In the genomic region with DNA sequence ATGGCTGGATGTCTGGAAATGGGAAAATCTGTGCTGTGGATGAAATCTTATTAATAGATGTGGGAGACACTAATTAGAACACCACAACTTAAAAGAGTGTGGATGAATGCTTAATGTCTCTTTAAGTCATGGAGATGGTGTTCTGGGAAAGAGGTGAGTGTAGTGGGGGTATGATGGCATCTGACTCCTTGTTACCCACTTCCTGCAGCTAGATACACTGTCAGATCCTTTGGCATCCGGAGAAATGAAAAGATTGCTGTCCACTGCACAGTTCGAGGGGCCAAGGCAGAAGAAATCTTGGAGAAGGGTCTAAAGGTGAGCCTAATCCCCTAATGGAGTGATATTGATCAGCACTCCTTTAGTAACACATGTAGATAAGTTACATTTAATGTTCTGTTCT, we compare ENCODE assay signal across 11 cellular contexts. TPM values are rescaled to one million over a fixed set of nuclear protein-coding genes. Genes with fewer than 3 reads are reported as not detected.
DNase-seq lines count a peak whose midpoint lies in the region; ATAC-seq, FAIRE-seq and TF ChIP-seq lines count a peak whose summit lies in the region.
"Had no signal": no experiment of that assay in that cellular context is flagged by ENCODE, and none has a peak within 500 bp of the region (broad histone marks: within the 10 kb centered on the region; RNA-seq: fewer than 3 reads in every experiment).

No MANE protein-coding gene starts in this region.

- H3K79me2 ChIP-seq in ACC112 (ENCODE audit: control insufficient read depth, insufficient read depth, low read length, unreplicated experiment), result peaks cover 70% of the 10 kb centered on the region

- H3K27me3 ChIP-seq in ACC112 (ENCODE audit: insufficient read depth, low read length) (no peaks in the 10 kb centered on the region), uterus (no peaks in the 10 kb centered on the region)
- H3K27me3 ChIP-seq: esophagus muscularis mucosa had no signal

- no peaks in the 10 kb centered on the region for H3K9me3 Mint-ChIP-seq in activated naive CD8-positive, alpha-beta T cell treated with anti-CD3 and anti-CD28 coated beads for 36 hours

- no peaks in the 10 kb centered on the region for H3K27me3 Mint-ChIP-seq in activated naive CD8-positive, alpha-beta T cell treated with anti-CD3 and anti-CD28 coated beads for 36 hours

- peaks cover 47% of the 10 kb centered on the region for H3K4me1 Mint-ChIP-seq in activated naive CD8-positive, alpha-beta T cell treated with anti-CD3 and anti-CD28 coated beads for 36 hours

- peaks cover 71% of the 10 kb centered on the region for H3K36me3 Mint-ChIP-seq in activated naive CD8-positive, alpha-beta T cell treated with anti-CD3 and anti-CD28 coated beads for 36 hours

- peaks cover 60% of the 10 kb centered on the region for H3K36me3 ChIP-seq in ACC112 (ENCODE audit: insufficient read depth, low read length)
- peaks cover 31 to 54% of the 10 kb centered on the region in 2 donors for H3K36me3 ChIP-seq in kidney (ENCODE audit: control insufficient read depth in 1 of 2, insufficient read depth in 2 of 2, low read length in 2 of 2)
- H3K36me3 ChIP-seq in uterus, result no peaks in the 10 kb centered on the region

- FAIRE-seq in kidney (lab: Jason Lieb, UNC), result no peak

- peak overlapping the region; percentile 96 for H3K4me3 Mint-ChIP-seq in activated naive CD8-positive, alpha-beta T cell treated with anti-CD3 and anti-CD28 coated beads for 36 hours

- H3K9ac ChIP-seq in kidney (ENCODE audit: low read length in 2 of 2), result peak overlapping the region; percentile 20 to 99

- TF ChIP-seq POLR2A in uterus (IDR thresholded peaks at IDR 0.05), result no peak

- H3K27ac ChIP-seq in ACC112 (ENCODE audit: low read depth, low read length), result no peak overlapping the region; the same call in 1 of the 2 replicates
- H3K27ac ChIP-seq in kidney (ENCODE audit: low read depth in 2 of 2, low read length in 2 of 2), result no peak overlapping the region
- peak overlapping the region in 1 of 2 donors; percentile 81 for H3K27ac ChIP-seq in uterus

- no peak for TF ChIP-seq CTCF in HFF-Myc (IDR thresholded peaks at IDR 0.05; ENCODE audit: low read depth, low read length, missing control alignments)
- no peak for TF ChIP-seq CTCF in kidney (IDR thresholded peaks at IDR 0.05; ENCODE audit: borderline replicate concordance, extremely low read depth, insufficient read depth)
- TF ChIP-seq CTCF in uterus (IDR thresholded peaks at IDR 0.05), result no peak

- no peak overlapping the region for H2AFZ ChIP-seq in ACC112 (ENCODE audit: low read length, unreplicated experiment)

- H3K9me3 ChIP-seq in kidney (ENCODE audit: control insufficient read depth in 1 of 2, low read length in 2 of 2) (no peaks in the 10 kb centered on the region), uterus (no peaks in the 10 kb centered on the region)
- H3K9me3 ChIP-seq: esophagus muscularis mucosa had no signal

- no peak for DNase-seq in HFF-Myc (ENCODE audit: extremely low read depth, low read depth)
- no peak for DNase-seq in activated naive CD8-positive, alpha-beta T cell treated with anti-CD3 and anti-CD28 coated beads for 36 hours
- no peak for DNase-seq in kidney
- DNase-seq in SHP77 treated with DMSO at 0.1 percent for 48 hours (lab: John Stamatoyannopoulos, UW), result no peak
- no peak for DNase-seq in uterus
- DNase-seq: EL; stimulated activated CD8-positive, alpha-beta memory T cell treated with anti-CD3 and anti-CD28 coated beads, Interleukin-4, amount 100 ng/mL, for 48 hours had no signal

- peak overlapping the region; percentile 97 for H3K27ac Mint-ChIP-seq in activated naive CD8-positive, alpha-beta T cell treated with anti-CD3 and anti-CD28 coated beads for 36 hours

- intact Hi-C loops in kidney (cut with DNase I), result no loop called here
- intact Hi-C loops in uterus (cut with DNase I; ENCODE audit: low total_unique reads), result no loop called here

- H3K4me1 ChIP-seq in ACC112 (ENCODE audit: control insufficient read depth, insufficient read depth, low read length, unreplicated experiment) (peaks cover 44% of the 10 kb centered on the region), kidney (ENCODE audit: control insufficient read depth in 1 of 2, insufficient read depth in 1 of 2, low read depth in 1 of 2, low read length in 2 of 2) (peaks cover 16% of the 10 kb centered on the region in 2 donors), uterus (peaks cover 8 to 9% of the 10 kb centered on the region in 2 donors)

- no peak for ATAC-seq in HG02970 (IDR thresholded peaks at IDR 0.05; ENCODE audit: low FRiP score, unreplicated experiment)
- ATAC-seq in GM19351 (IDR thresholded peaks at IDR 0.05; ENCODE audit: unreplicated experiment), result no peak

- H3K4me3 ChIP-seq in ACC112 (ENCODE audit: low read depth, low read length) (peak overlapping the region; percentile 92), HFF-Myc (replicated peaks; ENCODE audit: low read depth, low read length) (peak overlapping the region; percentile 88), kidney (ENCODE audit: low read length in 2 of 2) (peak overlapping the region in 1 of 2 donors; percentile 86), uterus (no peak overlapping the region)

RNA-seq across cellular contexts. Expression of gene RPL11, which starts 2.0 kb away (rescaled TPM):
- 1,000 to 10,000 TPM; 1,457 to 1,518 TPM for total RNA-seq in activated naive CD8-positive, alpha-beta T cell treated with anti-CD3 and anti-CD28 coated beads for 36 hours
- total RNA-seq in kidney (829 TPM), uterus (1,000 to 10,000 TPM in 3 of 4 donors, 100 to 1,000 TPM in 1; 710 to 1,429 (median 1,220) TPM)
- 2,056 TPM for polyA plus RNA-seq in kidney (ENCODE audit: insufficient read depth, low read depth, low replicate concordance)

RNA-seq across cellular contexts. Expression of gene ELOA, which starts 49.7 kb away (rescaled TPM):
- 10 to 100 TPM; 58.5 to 60.6 TPM for total RNA-seq in activated naive CD8-positive, alpha-beta T cell treated with anti-CD3 and anti-CD28 coated beads for 36 hours
- 39.1 TPM for total RNA-seq in kidney
- 13.7 TPM for polyA plus RNA-seq in kidney (ENCODE audit: insufficient read depth, low read depth, low replicate concordance)
- 10 to 100 TPM in 3 of 4 donors, 1 to 10 TPM in 1; 9.7 to 35.7 (median 22.6) TPM for total RNA-seq in uterus

Comparison
In these comparisons a context has a peak if more than half of its experiments do, and no peak if none do; other contexts are left out.
1. H3K4me3 ChIP-seq: peak in ACC112 (single experiment) and HFF-Myc (single experiment); none in uterus (0 of 2).